In the genomic region with DNA sequence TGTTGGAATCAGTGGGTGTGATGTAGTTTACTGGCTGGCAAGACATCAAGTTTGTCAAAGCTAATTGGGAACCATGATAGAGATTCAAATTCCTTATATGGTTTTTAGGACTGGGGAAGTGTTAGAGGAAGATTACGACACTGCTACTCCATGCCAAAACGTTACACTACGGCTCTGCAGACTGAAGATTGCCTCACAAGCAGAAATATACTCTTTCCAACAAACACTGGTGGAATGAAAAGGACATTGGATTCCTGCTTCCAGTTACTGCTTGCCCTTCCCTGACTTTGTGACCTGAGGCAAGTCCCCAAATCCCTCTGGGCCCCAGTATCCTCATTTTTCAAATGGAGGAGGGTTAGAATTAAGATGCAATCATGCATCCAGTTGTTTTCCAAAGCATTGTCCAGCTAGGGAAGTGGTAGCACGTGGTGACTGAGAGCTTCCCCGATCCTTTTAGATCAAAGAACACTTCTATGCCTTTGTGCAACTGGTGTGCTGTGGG, we compare ENCODE assay signal across 8 cellular contexts.
DNase-seq lines count a peak whose midpoint lies in the region; ATAC-seq and TF ChIP-seq lines count a peak whose summit lies in the region.

No MANE protein-coding gene starts in this region.

- H3K4me3 ChIP-seq in Peyer's patch, result no peak overlapping the region

- TF ChIP-seq CTCF in Peyer's patch (IDR thresholded peaks at IDR 0.05) (no peak), natural killer cell (IDR thresholded peaks at IDR 0.05) (no peak)

- intact Hi-C loops in natural killer cell (cut with micrococcal nuclease), result no loop called here

- no peaks in the 10 kb centered on the region for H3K36me3 ChIP-seq in Peyer's patch

- H3K27me3 Mint-ChIP-seq in natural killer cell (ENCODE audit: low read depth in 2 of 2), result peaks cover 0 to 22% of the 10 kb centered on the region in 2 donors

- H3K27ac Mint-ChIP-seq in natural killer cell, result no peak overlapping the region

- H3K27me3 ChIP-seq in Peyer's patch, result no peaks in the 10 kb centered on the region

- H3K4me3 Mint-ChIP-seq in natural killer cell, result no peak overlapping the region

- H3K9me3 Mint-ChIP-seq in natural killer cell, result no peaks in the 10 kb centered on the region

- DNase-seq in DMS 273 (lab: John Stamatoyannopoulos, UW; ENCODE audit: unreplicated experiment), result peak; percentile 95
- DNase-seq in Peyer's patch, result peak in 1 of 3 donors; percentile 52
- DNase-seq in fibroblast of peridontal ligament (ENCODE audit: extremely low read depth), result peak; percentile 96
- peak; percentile 11 for DNase-seq in pulmonary artery endothelial cell (ENCODE audit: low read depth, low spot score)
- no peak for DNase-seq in natural killer cell
- DNase-seq in NCI-H524 treated with DMSO at 0.1 percent for 48 hours (lab: John Stamatoyannopoulos, UW), result no peak
- DNase-seq in GDM1 (lab: John Stamatoyannopoulos, UW), result no peak

- peak overlapping the region in 3 of 4 donors; percentile 36 to 64 (median 38) for H3K27ac ChIP-seq in Peyer's patch

- H3K4me1 ChIP-seq in Peyer's patch, result no peaks in the 10 kb centered on the region

- no peak for ATAC-seq in natural killer cell
- ATAC-seq in HG02840 (IDR thresholded peaks at IDR 0.05; ENCODE audit: low FRiP score, unreplicated experiment), result no peak

- no peak for TF ChIP-seq POLR2A in Peyer's patch (IDR thresholded peaks at IDR 0.05)

- no peaks in the 10 kb centered on the region for H3K9me3 ChIP-seq in Peyer's patch

- no peaks in the 10 kb centered on the region for H3K36me3 Mint-ChIP-seq in natural killer cell

- H3K4me1 Mint-ChIP-seq in natural killer cell, result no peaks in the 10 kb centered on the region

Comparison
In these comparisons a context has a peak if more than half of its experiments do, and no peak if none do; other contexts are left out.
1. DNase-seq: peak in DMS 273 (single experiment), fibroblast of peridontal ligament (single experiment) and pulmonary artery endothelial cell (single experiment); none in natural killer cell (single experiment), NCI-H524 treated with DMSO at 0.1 percent for 48 hours (single experiment) and GDM1 (single experiment).